Comparison of ENCODE assay signal across 28 cellular contexts in the genomic region with DNA sequence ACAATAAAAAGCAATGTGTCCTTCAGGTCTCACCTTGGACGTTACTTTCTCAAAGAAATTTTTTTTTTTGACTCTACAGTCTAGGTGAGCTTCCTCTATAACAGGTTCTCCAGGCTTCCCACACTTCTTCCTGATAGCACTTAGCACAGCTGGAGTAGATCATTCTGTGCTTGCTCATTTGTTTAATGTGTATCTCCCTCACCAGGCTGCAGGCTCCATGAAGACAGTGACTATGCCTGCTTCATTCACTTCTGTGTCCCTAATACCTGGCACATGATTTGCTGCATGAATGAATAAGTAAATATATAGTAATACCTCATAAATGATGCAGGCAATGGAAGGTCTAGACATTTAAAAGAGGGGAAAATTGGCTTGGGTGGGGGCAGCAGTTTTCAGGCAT. TPM values are rescaled to one million over a fixed set of nuclear protein-coding genes. Genes with fewer than 3 reads are reported as not detected.
A peak's percentile ranks its signal among the peaks of the same experiment; 100 is the strongest.
DNase-seq lines count a peak whose midpoint lies in the region; TF ChIP-seq lines count a peak whose summit lies in the region.
"Had no signal": no experiment of that assay in that cellular context is flagged by ENCODE, and none has a peak within 500 bp of the region (broad histone marks: within the 10 kb centered on the region; RNA-seq: fewer than 3 reads in every experiment).

No MANE protein-coding gene starts in this region.

- H3K9me3 ChIP-seq in neural cell (ENCODE audit: low read length), result no peaks in the 10 kb centered on the region
- H3K9me3 ChIP-seq: breast epithelium, pancreas, transverse colon had no signal

- no peak overlapping the region for H3K9ac ChIP-seq in neural cell (ENCODE audit: low read length)
- H3K9ac ChIP-seq: GM23248, neural progenitor cell had no signal

- peak; percentile 60 for DNase-seq in NCI-H748 (lab: John Stamatoyannopoulos, UW; ENCODE audit: unreplicated experiment)
- DNase-seq in NCI-H748 treated with DMSO at 0.1 percent for 48 hours (lab: John Stamatoyannopoulos, UW), result no peak
- DNase-seq in NCI-H146 treated with DMSO at 0.1 percent for 48 hours (lab: John Stamatoyannopoulos, UW; ENCODE audit: unreplicated experiment), result peak; percentile 3
- DNase-seq in activated T-cell treated with anti-CD3 and anti-CD28 coated beads, Interleukin-2, amount 50 U/mL, for 48 hours, result no peak
- DNase-seq in NOMO-1 treated with dmso at 0.1 percent for 144 hours (lab: John Stamatoyannopoulos, UW; ENCODE audit: unreplicated experiment), result no peak
- no peak for DNase-seq in kidney glomerular epithelial cell (lab: John Stamatoyannopoulos, UW)
- DNase-seq: ACHN; activated CD4-positive, alpha-beta memory T cell treated with anti-CD3 and anti-CD28 coated beads, Interleukin-2, amount 10 ng/mL, durations not matched to agents 7 days and 5 days; activated CD4-positive, alpha-beta T cell treated with anti-CD3 and anti-CD28 coated beads for 1 hour; activated CD8-positive, alpha-beta memory T cell treated with anti-CD3 and anti-CD28 coated beads, Interleukin-2, amount 50 U/mL, for 4 hours; CD8-positive, alpha-beta memory T cell; erythroblast; glutamatergic neuron; GM23248; Karpas-422; left ventricle myocardium superior; mesendoderm; NCI-H1694 treated with DMSO at 0.1 percent for 48 hours; NCI-H446; pancreas; retina; Right ventricle myocardium superior; T-helper 2 cell; transverse colon had no signal

- H3K4me3 ChIP-seq in neural cell (ENCODE audit: low read length), result no peak overlapping the region
- H3K4me3 ChIP-seq: breast epithelium, GM23248, neural progenitor cell, pancreas, transverse colon had no signal

- H3K79me2 ChIP-seq in neural cell (replicated peaks; ENCODE audit: insufficient read depth, low read length), result no peaks in the 10 kb centered on the region

- H3K27me3 ChIP-seq in neural cell (ENCODE audit: insufficient read depth, low read depth, low read length), result peaks cover 29% of the 10 kb centered on the region
- H3K27me3 ChIP-seq: breast epithelium, pancreas, transverse colon had no signal

- H3K9me2 ChIP-seq in neural cell (ENCODE audit: insufficient read depth, low read length), result no peaks in the 10 kb centered on the region

- H3K36me3 ChIP-seq in neural cell (ENCODE audit: insufficient read depth, low read length), result no peaks in the 10 kb centered on the region
- H3K36me3 ChIP-seq: breast epithelium, neural progenitor cell, pancreas, transverse colon had no signal

- no peak for TF ChIP-seq CTCF in VCaP (conservative IDR thresholded peaks at IDR 0.05)
- no peak for TF ChIP-seq CTCF in neural cell (IDR thresholded peaks at IDR 0.05; ENCODE audit: poor library complexity, severe bottlenecking)

- no peak overlapping the region for H3K4me2 ChIP-seq in neural cell (ENCODE audit: low read length)
- H3K4me2 ChIP-seq: neural progenitor cell had no signal

- no peak for TF ChIP-seq EP300 in neural cell (conservative IDR thresholded peaks at IDR 0.05; ENCODE audit: poor library complexity, severe bottlenecking)

- H3F3A ChIP-seq in neural cell (ENCODE audit: insufficient read depth, low read length, poor library complexity, severe bottlenecking), result no peaks in the 10 kb centered on the region

- H4K20me1 ChIP-seq in neural cell (ENCODE audit: insufficient read depth), result no peaks in the 10 kb centered on the region

- H3K27ac ChIP-seq in VCaP (peak overlapping the region; percentile 63; the same call in 1 of the 2 replicates), neural cell (ENCODE audit: low read length) (no peak overlapping the region)
- H3K27ac ChIP-seq: breast epithelium, GM23248, neural progenitor cell, pancreas, transverse colon had no signal

- no peak for TF ChIP-seq RAD21 in neural cell (conservative IDR thresholded peaks at IDR 0.05)

- H2AFZ ChIP-seq in neural cell (ENCODE audit: low read depth, low read length), result no peak overlapping the region
- H2AFZ ChIP-seq: GM23248, neural progenitor cell had no signal

TF ChIP-seq in neural cell, 6 proteins besides CTCF, POLR2A, EP300 and RAD21:
- TF ChIP-seq MXI1 (conservative IDR thresholded peaks at IDR 0.05; ENCODE audit: poor library complexity, severe bottlenecking) (no peak), POLR2AphosphoS5 (IDR thresholded peaks at IDR 0.05) (peak; percentile 17)

RNA-seq across cellular contexts. Expression of a gene that starts 3.4 kb away (rescaled TPM):
- polyA plus RNA-seq in neural cell, result not detected in 2 replicates
- not detected in 2 replicates for polyA minus RNA-seq in neural cell

Comparison
In these comparisons a context has a peak if more than half of its experiments do, and no peak if none do; other contexts are left out.
1. DNase-seq: peak in NCI-H748 (single experiment) and NCI-H146 treated with DMSO at 0.1 percent for 48 hours (single experiment); none in NCI-H748 treated with DMSO at 0.1 percent for 48 hours (single experiment), activated T-cell treated with anti-CD3 and anti-CD28 coated beads, Interleukin-2, amount 50 U/mL, for 48 hours (0 of 2), NOMO-1 treated with dmso at 0.1 percent for 144 hours (single experiment) and kidney glomerular epithelial cell (single experiment).